8 cellular contexts compared by ENCODE assay signal in genomic region chr22:46563381-46564083, GRCh38. TPM values are rescaled to one million over a fixed set of nuclear protein-coding genes. Genes with fewer than 3 reads are reported as not detected.
A peak's percentile ranks its signal among the peaks of the same experiment; 100 is the strongest.
DNase-seq lines count a peak whose midpoint lies in the region; ATAC-seq, FAIRE-seq and TF ChIP-seq lines count a peak whose summit lies in the region.

No MANE protein-coding gene starts in this region.

- intact Hi-C loops in K562 (cut with micrococcal nuclease): loop anchor here (10.0 kb wide), 1 partner anchor 121 kb away; no protein-coding TSS in a partner anchor

- H3K9me3 ChIP-seq in K562 (replicated peaks; ENCODE audit: control insufficient read depth, insufficient read depth, low read depth, low read length) (no peaks in the 10 kb centered on the region), keratinocyte (ENCODE audit: control insufficient read depth, low read depth, low read length) (no peaks in the 10 kb centered on the region)

- H3K27ac ChIP-seq in K562 (ENCODE audit: extremely low read depth, low read depth, low read length): no peak overlapping the region; the same call in 1 of the 3 replicates
- H3K27ac ChIP-seq in keratinocyte (ENCODE audit: control insufficient read depth, insufficient read depth, low read length): no peak overlapping the region

- no TSS peak for BruUV-seq in K562 (replicated peaks; lab: Mats Ljungman, UMichigan)

- H3K4me3 ChIP-seq in K562 (no peak overlapping the region), keratinocyte (ENCODE audit: control insufficient read depth in 2 of 3, extremely low read depth in 1 of 3, insufficient read depth in 2 of 3, low read depth in 1 of 3, low read length in 3 of 3) (peak overlapping the region in 1 of 3 experiments; percentile 59)

- H3K9me1 ChIP-seq in K562 (ENCODE audit: control insufficient read depth, insufficient read depth, low read length) (no peaks in the 10 kb centered on the region), keratinocyte (ENCODE audit: control insufficient read depth, extremely low read depth, insufficient read depth, low read length) (no peaks in the 10 kb centered on the region)

- in situ Hi-C loops in K562 (cut with MboI): loop anchor here (10.0 kb wide), 2 partner anchors 81 to 111 kb away; no protein-coding TSS in a partner anchor

- FAIRE-seq in K562 (lab: Jason Lieb, UNC) (peak; percentile 74), keratinocyte (lab: Jason Lieb, UNC) (peak; percentile 9)

- H4K20me1 ChIP-seq in K562 (replicated peaks; ENCODE audit: control insufficient read depth, insufficient read depth, low read length) (no peaks in the 10 kb centered on the region), keratinocyte (ENCODE audit: control insufficient read depth, extremely low read depth, insufficient read depth, low read length) (no peaks in the 10 kb centered on the region)

- TF ChIP-seq POLR2A in K562 (conservative IDR thresholded peaks at IDR 0.05): no peak

- peak overlapping the region; percentile 68 for H3K4me2 ChIP-seq in K562 (ENCODE audit: insufficient read depth, low read length)
- H3K4me2 ChIP-seq in keratinocyte (ENCODE audit: control insufficient read depth, extremely low read depth, insufficient read depth, low read depth, low read length): peak overlapping the region; percentile 83

- no peaks in the 10 kb centered on the region for H3K27me3 ChIP-seq in K562 (ENCODE audit: control insufficient read depth in 2 of 2, insufficient read depth in 2 of 2, low read length in 2 of 2)
- H3K27me3 ChIP-seq in keratinocyte (ENCODE audit: control insufficient read depth, extremely low read depth, insufficient read depth, low read length): no peaks in the 10 kb centered on the region

- CTCF ChIA-PET in K562 (lab: Yijun Ruan, JAX; ENCODE audit: low intra/inter-chr PET ratio): interaction anchor here (1.1 kb wide), 1 partner anchor 86 kb away, joined by 3 read pairs; no protein-coding TSS in a partner anchor

- H3K4me1 ChIP-seq in K562 (replicated peaks in 1 of 2; ENCODE audit: control insufficient read depth in 2 of 2, insufficient read depth in 2 of 2, low read length in 2 of 2) (peaks cover 8 to 15% of the 10 kb centered on the region in 2 experiments; a peak in 4 of 5 replicates), keratinocyte (ENCODE audit: control insufficient read depth, extremely low read depth, insufficient read depth, low read length) (peaks cover 9% of the 10 kb centered on the region)

- TF ChIP-seq EP300 in K562 (IDR thresholded peaks at IDR 0.05; ENCODE audit: low read length): no peak

- POLR2A ChIA-PET in K562 (lab: Yijun Ruan, JAX): interaction anchor here (0.6 to 1.6 kb wide), 4 partner anchors 91 to 217 kb away, joined by 3 to 9 read pairs (median 3); partner anchors contain the start of gene TBC1D22A

- ATAC-seq in K562: peak; percentile 99
- ATAC-seq in HG03520 (IDR thresholded peaks at IDR 0.05; ENCODE audit: unreplicated experiment): no peak

- H3K79me2 ChIP-seq in K562 (ENCODE audit: control insufficient read depth, insufficient read depth, low read length) (no peaks in the 10 kb centered on the region), keratinocyte (ENCODE audit: control insufficient read depth, insufficient read depth, low read length) (no peaks in the 10 kb centered on the region)

- H3K9ac ChIP-seq in K562 (ENCODE audit: insufficient read depth in 1 of 2, low read depth in 2 of 2, low read length in 2 of 2) (peak overlapping the region; percentile 34 to 84; a peak in 3 of 4 replicates), keratinocyte (ENCODE audit: control insufficient read depth, extremely low read depth, insufficient read depth, low read length) (no peak overlapping the region)

- TF ChIP-seq RAD21 in K562 (CRISPR knock-in tag; conservative IDR thresholded peaks at IDR 0.05 in 1 of 2, IDR thresholded peaks at IDR 0.05 in 1 of 2): peak; percentile 56 to 81

- 4% methylated on average over 10 of the region's 20 CpGs for WGBS in K562 (ENCODE audit: insufficient coverage, low coverage, missing lambda C conversion rate)

- dilution Hi-C loops in keratinocyte (cut with MboI; ENCODE audit: extremely low pct_ligation_motif_present, low sequenced_read_pairs): no loop called here

- H2AFZ ChIP-seq in K562 (ENCODE audit: low read depth, low read length): peak overlapping the region; percentile 98
- peak overlapping the region; percentile 88 for H2AFZ ChIP-seq in keratinocyte (ENCODE audit: control insufficient read depth, low read length)

- peak; percentile 72 to 83 (median 77) for TF ChIP-seq CTCF in K562 (IDR thresholded peaks at IDR 0.05 in 2 of 3, conservative IDR thresholded peaks at IDR 0.05 in 1 of 3; ENCODE audit: insufficient read depth in 2 of 3, low read depth in 1 of 3, low read length in 3 of 3)
- TF ChIP-seq CTCF in keratinocyte (optimal IDR thresholded peaks at IDR 0.05 in 1 of 3, IDR thresholded peaks at IDR 0.05 in 1 of 3, conservative IDR thresholded peaks at IDR 0.05 in 1 of 3; ENCODE audit: extremely low read depth in 1 of 3, insufficient read depth in 2 of 3, low read length in 3 of 3): peak; percentile 82 to 92 (median 92)

- H3K36me3 ChIP-seq in K562 (ENCODE audit: control insufficient read depth, insufficient read depth, low read length) (no peaks in the 10 kb centered on the region), keratinocyte (ENCODE audit: control insufficient read depth in 2 of 2, extremely low read depth in 1 of 2, insufficient read depth in 2 of 2, low read length in 2 of 2) (no peaks in the 10 kb centered on the region)

- peak; percentile 6 to 88 (median 77) for DNase-seq in NCI-H1417 (lab: John Stamatoyannopoulos, UW)
- no peak for DNase-seq in NCI-H1417 treated with DMSO at 0.1 percent for 48 hours (lab: John Stamatoyannopoulos, UW)
- DNase-seq in NCI-H1694 (lab: John Stamatoyannopoulos, UW): peak; percentile 85
- DNase-seq in UCSD-AML1 (lab: John Stamatoyannopoulos, UW; ENCODE audit: unreplicated experiment): peak; percentile 78
- DNase-seq in K562 (ENCODE audit: extremely low read depth in 1 of 4, low spot score in 3 of 4): peak; percentile 78 to 81 (median 80)
- no peak for DNase-seq in keratinocyte (ENCODE audit: low read depth, low spot score)
- peak; percentile 86 to 89 for DNase-seq in stimulated activated CD4-positive, alpha-beta T cell treated with anti-CD3 and anti-CD28 coated beads, Interleukin-2, amount 100 ng/mL, for 24 hours

RNA-seq across cellular contexts. Expression of gene CELSR1, which starts 26.1 kb away (rescaled TPM):
- 0.14 and 0.19 TPM in 2 replicates for total RNA-seq in K562 (2011; cell fraction: chromatin; rRNA removed; ENCODE audit: low replicate concordance)
- 0.13 and 0.33 TPM in 2 replicates for total RNA-seq in K562 (2011; cell fraction: nucleolus; rRNA removed)
- not detected in 2 replicates for total RNA-seq in K562 (2011; cell fraction: nucleoplasm; rRNA removed)
- total RNA-seq in K562 (2014; rRNA removed): not detected in 2 replicates
- total RNA-seq in K562 (2014; rRNA removed; fragmentation: Illumina TruSeq; extraction: Trizol): not detected in 2 replicates
- total RNA-seq in K562 (2015; rRNA removed; fragmentation: Illumina TruSeq; extraction: Trizol): not detected in 2 replicates
- total RNA-seq in K562 (2021): 0.04 and 0.09 TPM in 2 replicates
- not detected in 2 replicates for polyA plus RNA-seq in K562 (2011; rRNA removed)
- 0.01 and 0.03 TPM in 2 replicates for polyA plus RNA-seq in K562 (2011; cell fraction: cytosol; rRNA removed)
- 0.01 TPM in 1 of 2 replicates, not detected in the other for polyA plus RNA-seq in K562 (2011; cell fraction: nucleus; rRNA removed)
- polyA plus RNA-seq in K562 (2012): 0.01 TPM in 2 replicates
- polyA plus RNA-seq in K562 (2014; fragmentation: Illumina TruSeq; extraction: Trizol): not detected in 2 replicates
- polyA plus RNA-seq in K562 (2014; fragmentation: Nextera tagmentation; extraction: Ambion mirVana): under 1 TPM in 1 of 2 experiments, not detected in 1; under 0.01 TPM
- polyA plus RNA-seq in K562 (2014; rRNA removed): not detected in 2 replicates
- not detected in 2 replicates for polyA minus RNA-seq in K562 (2011; rRNA and poly(A)+ RNA removed)
- polyA minus RNA-seq in K562 (2011; cell fraction: cytosol; rRNA and poly(A)+ RNA removed): not detected in 2 replicates
- polyA minus RNA-seq in K562 (2011; cell fraction: nucleus; rRNA and poly(A)+ RNA removed): 0.13 TPM in 1 of 2 replicates, not detected in the other
- 16.1 to 23.2 TPM (median 20.6 TPM) in 3 replicates for polyA plus RNA-seq in keratinocyte
- 6.0 TPM for polyA plus RNA-seq in keratinocyte (2011; ENCODE audit: low read depth)
- 8.0 and 10.0 TPM in 2 replicates for polyA plus RNA-seq in keratinocyte (2011; cell fraction: cytosol; rRNA removed)
- polyA plus RNA-seq in keratinocyte (2011; cell fraction: nucleus; rRNA removed): 99.8 and 117 TPM in 2 replicates
- 24.8 and 29.0 TPM in 2 replicates for polyA plus RNA-seq in keratinocyte (2012; ENCODE audit: low replicate concordance)
- polyA minus RNA-seq in keratinocyte: 61.3 to 154 TPM (median 62.8 TPM) in 3 replicates
- polyA minus RNA-seq in keratinocyte (2011; cell fraction: cytosol; rRNA and poly(A)+ RNA removed): 39.1 TPM
- polyA minus RNA-seq in keratinocyte (2011; cell fraction: nucleus; rRNA and poly(A)+ RNA removed): 182 and 191 TPM in 2 replicates

RNA-seq across cellular contexts. Expression of gene GRAMD4, which starts 56.7 kb away (rescaled TPM):
- 92.4 and 123 TPM in 2 replicates for total RNA-seq in K562 (2011; cell fraction: chromatin; rRNA removed; ENCODE audit: low replicate concordance)
- total RNA-seq in K562 (2011; cell fraction: nucleolus; rRNA removed): 64.0 and 80.4 TPM in 2 replicates
- total RNA-seq in K562 (2011; cell fraction: nucleoplasm; rRNA removed): 41.7 and 59.0 TPM in 2 replicates
- total RNA-seq in K562 (2014; rRNA removed) (44.8 and 52.4 TPM in 2 replicates), K562 (2014; rRNA removed; fragmentation: Illumina TruSeq; extraction: Trizol) (13.6 and 14.1 TPM in 2 replicates), K562 (2015; rRNA removed; fragmentation: Illumina TruSeq; extraction: Trizol) (16.0 and 18.6 TPM in 2 replicates), K562 (2021) (44.0 and 45.4 TPM in 2 replicates)
- polyA plus RNA-seq in K562 (2011; rRNA removed) (31.9 and 35.5 TPM in 2 replicates), K562 (2014; fragmentation: Illumina TruSeq; extraction: Trizol) (13.7 and 15.3 TPM in 2 replicates), K562 (2014; fragmentation: Nextera tagmentation; extraction: Ambion mirVana) (under 1 TPM; 0.18 to 0.28 TPM), K562 (2014; rRNA removed) (31.5 and 37.3 TPM in 2 replicates), keratinocyte (15.4 to 18.4 TPM (median 17.3 TPM) in 3 replicates)
- 14.5 and 32.1 TPM in 2 replicates for polyA plus RNA-seq in K562 (2011; cell fraction: cytosol; rRNA removed)
- 70.0 and 77.3 TPM in 2 replicates for polyA plus RNA-seq in K562 (2011; cell fraction: nucleus; rRNA removed)
- polyA plus RNA-seq in K562 (2012): 17.3 and 43.4 TPM in 2 replicates
- polyA minus RNA-seq in K562 (2011; rRNA and poly(A)+ RNA removed): 34.2 and 53.1 TPM in 2 replicates
- 20.3 and 27.3 TPM in 2 replicates for polyA minus RNA-seq in K562 (2011; cell fraction: cytosol; rRNA and poly(A)+ RNA removed)
- polyA minus RNA-seq in K562 (2011; cell fraction: nucleus; rRNA and poly(A)+ RNA removed): 21.4 and 52.2 TPM in 2 replicates
- 21.6 TPM for polyA plus RNA-seq in keratinocyte (2011; ENCODE audit: low read depth)
- polyA plus RNA-seq in keratinocyte (2011; cell fraction: cytosol; rRNA removed): 8.0 and 9.5 TPM in 2 replicates
- polyA plus RNA-seq in keratinocyte (2011; cell fraction: nucleus; rRNA removed): 19.9 and 23.1 TPM in 2 replicates
- polyA plus RNA-seq in keratinocyte (2012; ENCODE audit: low replicate concordance): 11.9 and 14.8 TPM in 2 replicates
- 15.3 to 27.9 TPM (median 25.4 TPM) in 3 replicates for polyA minus RNA-seq in keratinocyte
- polyA minus RNA-seq in keratinocyte (2011; cell fraction: cytosol; rRNA and poly(A)+ RNA removed): 19.8 TPM
- polyA minus RNA-seq in keratinocyte (2011; cell fraction: nucleus; rRNA and poly(A)+ RNA removed): 19.4 and 39.2 TPM in 2 replicates

Comparison
In these comparisons a context has a peak if more than half of its experiments do, and no peak if none do; other contexts are left out.
1. DNase-seq: peak in NCI-H1417 (3 of 3), NCI-H1694 (single experiment), UCSD-AML1 (single experiment), K562 (4 of 4) and stimulated activated CD4-positive, alpha-beta T cell treated with anti-CD3 and anti-CD28 coated beads, Interleukin-2, amount 100 ng/mL, for 24 hours (2 of 2); none in NCI-H1417 treated with DMSO at 0.1 percent for 48 hours (single experiment) and keratinocyte (single experiment).
2. RNA of gene CELSR1, which starts 26.1 kb away (polyA plus RNA-seq): 6.0 to 117 TPM in keratinocyte; under 0.01 to 0.03 TPM in K562; every median in the first group is over 4 times any median in the second.